16 cellular contexts compared by ENCODE assay signal in genomic region chr12:45742590-45742989, GRCh38.
DNase-seq lines count a peak whose midpoint lies in the region; TF ChIP-seq lines count a peak whose summit lies in the region.
"Had no signal": no experiment of that assay in that cellular context is flagged by ENCODE, and none has a peak within 500 bp of the region (broad histone marks: within the 10 kb centered on the region; RNA-seq: fewer than 3 reads in every experiment).

No MANE protein-coding gene starts in this region.

- H3F3A ChIP-seq in MM.1S (ENCODE audit: insufficient read depth, low read length) = peaks cover 7% of the 10 kb centered on the region

- H3K4me3 Mint-ChIP-seq in nephron progenitor cell = no peak overlapping the region
- H3K4me3 Mint-ChIP-seq: B cell; CD4-positive, alpha-beta memory T cell; IgD-negative memory B cell had no signal

- no peak overlapping the region for H3K9ac ChIP-seq in MM.1S (ENCODE audit: low read length)

- no peaks in the 10 kb centered on the region for H3K27me3 Mint-ChIP-seq in nephron progenitor cell (ENCODE audit: low read depth, poor library complexity)
- H3K27me3 Mint-ChIP-seq: B cell; CD4-positive, alpha-beta memory T cell; IgD-negative memory B cell had no signal

- peaks cover 99% of the 10 kb centered on the region for H3K79me2 ChIP-seq in MM.1S (ENCODE audit: low read length)

- H3K27me3 ChIP-seq in MM.1S (replicated peaks; ENCODE audit: insufficient read depth, low read length) = no peaks in the 10 kb centered on the region

- H3K36me3 ChIP-seq in MM.1S (replicated peaks; ENCODE audit: insufficient read depth, low read length) = no peaks in the 10 kb centered on the region

- DNase-seq in DMS53 (lab: John Stamatoyannopoulos, UW) (peak; percentile 28), DMS53 treated with DMSO at 0.1 percent for 48 hours (lab: John Stamatoyannopoulos, UW; ENCODE audit: unreplicated experiment) (no peak), MM.1S (no peak), NCI-H510A treated with DMSO at 0.1 percent for 48 hours (lab: John Stamatoyannopoulos, UW) (no peak), T-helper 2 cell (no peak), nephron progenitor cell (no peak)
- DNase-seq: 8988T; ACHN; C1 segment of cervical spinal cord; CD4-positive, alpha-beta memory T cell; DND-41; GDM1 had no signal

- H2AFZ ChIP-seq in MM.1S (ENCODE audit: low read length) = no peak overlapping the region

- H3K27ac ChIP-seq in 22Rv1 (peak overlapping the region; percentile 41), MM.1S (ENCODE audit: low read length) (no peak overlapping the region; the same call in 1 of the 2 replicates), VCaP (peak overlapping the region; percentile 74)

- no peaks in the 10 kb centered on the region for H3K9me2 ChIP-seq in MM.1S (replicated peaks; ENCODE audit: insufficient read depth, low read length)

- peaks cover 16% of the 10 kb centered on the region for H3K4me1 ChIP-seq in MM.1S (ENCODE audit: low read length)

- H3K4me3 ChIP-seq in MM.1S (ENCODE audit: low read length) = no peak overlapping the region

- no peak overlapping the region for H3K27ac Mint-ChIP-seq in nephron progenitor cell
- H3K27ac Mint-ChIP-seq: B cell; CD4-positive, alpha-beta memory T cell; IgD-negative memory B cell had no signal

- H3K9me3 Mint-ChIP-seq in nephron progenitor cell = peaks cover 77% of the 10 kb centered on the region
- H3K9me3 Mint-ChIP-seq: IgD-negative memory B cell had no signal

- no peaks in the 10 kb centered on the region for H3K4me1 Mint-ChIP-seq in nephron progenitor cell

- no peaks in the 10 kb centered on the region for H3K9me3 ChIP-seq in MM.1S (replicated peaks; ENCODE audit: insufficient read depth, low read length)

- peaks cover 4% of the 10 kb centered on the region; the same call in 1 of the 2 replicates for H4K20me1 ChIP-seq in MM.1S (ENCODE audit: insufficient read depth, low read length)

- H3K4me2 ChIP-seq in MM.1S (ENCODE audit: low read depth, low read length) = peak overlapping the region; percentile 7; the same call in 1 of the 2 replicates

- H3K36me3 Mint-ChIP-seq in nephron progenitor cell (ENCODE audit: low read depth) = peaks cover 100% of the 10 kb centered on the region

- no peak for TF ChIP-seq CTCF in 22Rv1 (IDR thresholded peaks at IDR 0.05)
- TF ChIP-seq CTCF in MM.1S (IDR thresholded peaks at IDR 0.05; ENCODE audit: low read length) = no peak; the same call in 1 of the 2 replicates
- no peak for TF ChIP-seq CTCF in VCaP (conservative IDR thresholded peaks at IDR 0.05)
- no peak for TF ChIP-seq CTCF in nephron progenitor cell (IDR thresholded peaks at IDR 0.05)
